In the genomic region with DNA sequence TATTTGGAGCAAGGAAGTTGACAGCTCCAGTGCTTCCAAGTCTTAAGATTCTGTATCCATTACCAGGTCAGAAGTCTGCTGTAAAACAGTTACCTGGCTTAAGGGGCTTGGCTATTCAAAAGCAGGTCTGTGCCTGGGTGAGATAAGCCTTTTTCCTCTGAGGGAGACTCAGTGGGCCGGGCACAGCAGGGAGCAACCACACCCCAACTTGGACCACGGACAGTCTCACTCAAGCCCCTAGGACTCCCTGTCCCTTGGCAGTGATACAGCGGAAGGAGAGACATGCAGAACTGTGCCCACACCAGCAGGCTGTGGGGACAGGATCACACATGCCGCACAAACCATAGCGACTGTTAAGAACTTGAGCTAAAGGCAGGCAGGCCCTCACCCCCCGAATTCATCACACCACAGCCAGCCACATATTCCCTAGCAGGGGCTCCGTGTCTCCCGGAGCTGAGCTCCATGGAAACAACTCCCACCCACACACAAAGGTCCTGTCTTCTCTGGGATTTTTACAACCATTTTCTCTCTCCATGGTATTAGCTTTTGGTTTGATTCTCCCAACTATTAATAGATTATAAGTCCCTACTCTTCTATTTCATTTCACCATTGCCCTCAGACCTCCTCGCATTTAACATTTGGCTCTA, we compare ENCODE assay signal across 22 cellular contexts. TPM values are rescaled to one million over a fixed set of nuclear protein-coding genes. Genes with fewer than 3 reads are reported as not detected.
"Had no signal": no experiment of that assay in that cellular context is flagged by ENCODE, and none has a peak within 500 bp of the region (broad histone marks: within the 10 kb centered on the region; RNA-seq: fewer than 3 reads in every experiment).

No MANE protein-coding gene starts in this region.

- H3K4me3 Mint-ChIP-seq: activated CD8-positive, alpha-beta memory T cell treated with anti-CD3 and anti-CD28 coated beads, Interleukin-2, amount 10 ng/mL, durations not matched to agents 7 days and 5 days; activated T-cell treated with anti-CD3 and anti-CD28 coated beads, Interleukin-2, amount 50 U/mL, for 4 hours; central memory CD8-positive, alpha-beta T cell; mesothelial cell of epicardium; neural progenitor cell had no signal

- DNase-seq: activated CD4-positive, alpha-beta T cell treated with anti-CD3 and anti-CD28 coated beads, Interleukin-2, amount 50 U/mL, for 48 hours; activated CD8-positive, alpha-beta memory T cell treated with anti-CD3 and anti-CD28 coated beads, Interleukin-2, amount 10 ng/mL, durations not matched to agents 7 days and 5 days; activated effector memory CD4-positive, alpha-beta T cell treated with anti-CD3 and anti-CD28 coated beads, Interleukin-2, amount 50 U/mL, for 16 hours; activated T-cell treated with anti-CD3 and anti-CD28 coated beads, Interleukin-2, amount 50 U/mL, for 4 hours; amniotic stem cell; body of pancreas; cortex of kidney; effector CD8-positive, alpha-beta T cell; gastrocnemius medialis; lower lobe of right lung; pancreas; retina; stimulated activated CD4-positive, alpha-beta T cell treated with anti-CD3 and anti-CD28 coated beads, Interleukin-4, amount 100 ng/mL, for 4 hours; uterus had no signal

- H3K9me3 Mint-ChIP-seq: activated naive CD4-positive, alpha-beta T cell treated with anti-CD3 and anti-CD28 coated beads, Interleukin-2, amount 50 U/mL, for 72 hours; activated T-cell treated with anti-CD3 and anti-CD28 coated beads, Interleukin-2, amount 50 U/mL, for 4 hours; central memory CD8-positive, alpha-beta T cell; mesothelial cell of epicardium; neural progenitor cell had no signal

- H3K27ac Mint-ChIP-seq: activated CD8-positive, alpha-beta memory T cell treated with anti-CD3 and anti-CD28 coated beads, Interleukin-2, amount 10 ng/mL, durations not matched to agents 7 days and 5 days; activated naive CD4-positive, alpha-beta T cell treated with anti-CD3 and anti-CD28 coated beads, Interleukin-2, amount 50 U/mL, for 72 hours; mesothelial cell of epicardium; neural progenitor cell had no signal

- H3K4me1 Mint-ChIP-seq: mesothelial cell of epicardium had no signal

- H3K4me3 ChIP-seq: body of pancreas, gastrocnemius medialis, lower lobe of right lung, neural progenitor cell, pancreas, skin epidermis, uterus had no signal

- H3K27me3 ChIP-seq: uterus had no signal

- ATAC-seq: activated CD8-positive, alpha-beta memory T cell treated with anti-CD3 and anti-CD28 coated beads, Interleukin-2, amount 10 ng/mL, durations not matched to agents 7 days and 5 days; activated naive CD4-positive, alpha-beta T cell treated with anti-CD3 and anti-CD28 coated beads, Interleukin-2, amount 50 U/mL, for 72 hours; activated T-cell treated with anti-CD3 and anti-CD28 coated beads, Interleukin-2, amount 50 U/mL, for 4 hours; body of pancreas; gastrocnemius medialis; lower lobe of right lung; pancreas had no signal

- H3K9ac ChIP-seq: neural progenitor cell had no signal

- H3K9me3 ChIP-seq: body of pancreas, gastrocnemius medialis, lower lobe of right lung, pancreas, uterus had no signal

- H3K36me3 Mint-ChIP-seq: activated naive CD4-positive, alpha-beta T cell treated with anti-CD3 and anti-CD28 coated beads, Interleukin-2, amount 50 U/mL, for 72 hours; mesothelial cell of epicardium had no signal

- H3K4me1 ChIP-seq: neural progenitor cell had no signal

- H3K36me3 ChIP-seq: neural progenitor cell, pancreas, uterus had no signal

- H3K27ac ChIP-seq: body of pancreas, epithelial cell of prostate, gastrocnemius medialis, lower lobe of right lung, neural progenitor cell, pancreas, skin epidermis, uterus had no signal

RNA-seq across cellular contexts. Expression of gene GP5, which starts 2.9 kb away (rescaled TPM):
- total RNA-seq: body of pancreas, myocyte had no signal

RNA-seq across cellular contexts. Expression of gene LRRC15, which starts 32.4 kb away (rescaled TPM):
- total RNA-seq: activated CD8-positive, alpha-beta memory T cell treated with anti-CD3 and anti-CD28 coated beads, Interleukin-2, amount 10 ng/mL, durations not matched to agents 7 days and 5 days; activated naive CD4-positive, alpha-beta T cell treated with anti-CD3 and anti-CD28 coated beads, Interleukin-2, amount 50 U/mL, for 72 hours; activated T-cell treated with anti-CD3 and anti-CD28 coated beads, Interleukin-2, amount 50 U/mL, for 4 hours; kidney epithelial cell; mesothelial cell of epicardium; myocyte had no signal

RNA-seq across cellular contexts. Expression of gene CPN2, which starts 50.8 kb away (rescaled TPM):
- total RNA-seq: activated CD8-positive, alpha-beta memory T cell treated with anti-CD3 and anti-CD28 coated beads, Interleukin-2, amount 10 ng/mL, durations not matched to agents 7 days and 5 days; activated naive CD4-positive, alpha-beta T cell treated with anti-CD3 and anti-CD28 coated beads, Interleukin-2, amount 50 U/mL, for 72 hours; body of pancreas; kidney epithelial cell; lower lobe of right lung; mesothelial cell of epicardium; myocyte had no signal
- polyA plus RNA-seq: pancreas had no signal
